27 cellular contexts compared by ENCODE assay signal in genomic region chr7:151597541-151597940, GRCh38.
A peak's percentile ranks its signal among the peaks of the same experiment; 100 is the strongest.
DNase-seq lines count a peak whose midpoint lies in the region; TF ChIP-seq lines count a peak whose summit lies in the region.
"Had no signal": no experiment of that assay in that cellular context is flagged by ENCODE, and none has a peak within 500 bp of the region (broad histone marks: within the 10 kb centered on the region; RNA-seq: fewer than 3 reads in every experiment).

No MANE protein-coding gene starts in this region.

- H3K18ac ChIP-seq in mesendoderm (ENCODE audit: low read length), result no peak overlapping the region

- TF ChIP-seq EP300 in esophagus muscularis mucosa (IDR thresholded peaks at IDR 0.05), result no peak

- intact Hi-C loops in PC-9 (cut with micrococcal nuclease; ENCODE audit: unreplicated experiment) (no loop called here), esophagus muscularis mucosa (cut with DNase I) (loop anchor here (10.0 kb wide), 1 partner anchor 157 kb away; no protein-coding TSS in a partner anchor)

- H3K4ac ChIP-seq in mesendoderm (ENCODE audit: low read depth, low read length), result no peak overlapping the region

- H3K36me3 ChIP-seq in GM23248 (ENCODE audit: low read depth) (no peaks in the 10 kb centered on the region), PC-9 (ENCODE audit: low read depth) (no peaks in the 10 kb centered on the region), esophagus muscularis mucosa (peaks cover 0 to 13% (median 9%) of the 10 kb centered on the region in 4 donors), skeletal muscle satellite cell (ENCODE audit: insufficient read depth, low read length) (peaks cover 3% of the 10 kb centered on the region), mesendoderm (ENCODE audit: control insufficient read depth, insufficient read depth, low read length) (no peaks in the 10 kb centered on the region)
- H3K36me3 ChIP-seq: HAP-1 had no signal

- no peak overlapping the region for H2BK120ac ChIP-seq in mesendoderm (ENCODE audit: low read depth, low read length)

- no peak overlapping the region for H4K5ac ChIP-seq in mesendoderm (ENCODE audit: low read length)

- POLR2A ChIA-PET in PC-9 (lab: Charles Lee; ENCODE audit: unreplicated experiment), result interaction anchor here (0.8 kb wide), 1 partner anchor 35 kb away, joined by 6 read pairs; no protein-coding TSS in a partner anchor

- no TSS peak for BruUV-seq in PC-9 (replicated peaks; lab: Mats Ljungman, UMichigan)

- DNase-seq in GM23248 (no peak), PC-9 (no peak), esophagus muscularis mucosa (ENCODE audit: extremely low spot score) (no peak), mesendoderm (no peak), type B pancreatic cell (ENCODE audit: extremely low spot score, unreplicated experiment) (no peak), ureter (ENCODE audit: low spot score) (no peak)
- DNase-seq: activated CD4-positive, alpha-beta memory T cell treated with anti-CD3 and anti-CD28 coated beads, Interleukin-2, amount 10 ng/mL, durations not matched to agents 7 days and 5 days; activated naive CD8-positive, alpha-beta T cell treated with anti-CD3 and anti-CD28 coated beads for 36 hours; aorta; central memory CD4-positive, alpha-beta T cell; hippocampal formation; left lung; midbrain; naive thymus-derived CD8-positive, alpha-beta T cell; NCI-H1092; NCI-H187 treated with DMSO at 0.1 percent for 48 hours; NCI-H2171 treated with DMSO at 0.1 percent for 48 hours; NCI-H524; nucleus accumbens; Peyer's patch had no signal

- H3K56ac ChIP-seq in mesendoderm (ENCODE audit: low read length), result no peak overlapping the region

- H3K27me3 Mint-ChIP-seq in type B pancreatic cell, result no peaks in the 10 kb centered on the region
- H3K27me3 Mint-ChIP-seq: activated CD4-positive, alpha-beta memory T cell treated with anti-CD3 and anti-CD28 coated beads, Interleukin-2, amount 10 ng/mL, durations not matched to agents 7 days and 5 days; activated naive CD8-positive, alpha-beta T cell treated with anti-CD3 and anti-CD28 coated beads for 36 hours; dendritic cell treated with granulocyte-macrophage colony-stimulating factor and Interleukin-4, amounts not matched to agents 40 ng/mL and 50 ng/mL, for 4 days; IgD-negative memory B cell; naive thymus-derived CD8-positive, alpha-beta T cell had no signal

- no peak overlapping the region for H2AK5ac ChIP-seq in mesendoderm (ENCODE audit: low read length)

- H3K23ac ChIP-seq in mesendoderm (ENCODE audit: low read length), result no peak overlapping the region

- WGBS in GM23248 (ENCODE audit: low coverage in 1 of 2, low lambda C conversion rate in 2 of 2, missing lambda C conversion rate in 2 of 2), 2 experiments, result 98 to 100% methylated on average over 2 of the region's 2 CpGs
- 97% methylated on average over 2 of the region's 2 CpGs for WGBS in esophagus muscularis mucosa
- WGBS in mesendoderm (ENCODE audit: extremely low coverage, insufficient coverage, low lambda C conversion rate), result no CpG with 5 or more reads among the region's 2 CpGs

- H2BK5ac ChIP-seq in mesendoderm (ENCODE audit: low read length), result no peak overlapping the region

- H3K79me2 ChIP-seq in GM23248 (ENCODE audit: insufficient read depth) (peaks cover 58% of the 10 kb centered on the region), PC-9 (ENCODE audit: low read depth) (peaks cover 60% of the 10 kb centered on the region), mesendoderm (ENCODE audit: control insufficient read depth, insufficient read depth, low read length) (no peaks in the 10 kb centered on the region)

- H3K27me3 ChIP-seq in GM23248 (replicated peaks; ENCODE audit: insufficient read depth), result no peaks in the 10 kb centered on the region
- no peaks in the 10 kb centered on the region for H3K27me3 ChIP-seq in PC-9 (ENCODE audit: insufficient read depth, low read depth)
- no peaks in the 10 kb centered on the region for H3K27me3 ChIP-seq in esophagus muscularis mucosa
- H3K27me3 ChIP-seq in skeletal muscle satellite cell (ENCODE audit: control insufficient read depth, insufficient read depth, low read length), result no peaks in the 10 kb centered on the region
- no peaks in the 10 kb centered on the region for H3K27me3 ChIP-seq in mesendoderm (ENCODE audit: insufficient read depth, low read length, poor library complexity)
- H3K27me3 ChIP-seq: left lung, Peyer's patch, tibial nerve had no signal

- no peaks in the 10 kb centered on the region for H4K20me1 ChIP-seq in GM23248 (ENCODE audit: insufficient read depth)
- H4K20me1 ChIP-seq in PC-9 (ENCODE audit: insufficient read depth), result no peaks in the 10 kb centered on the region

- no peak overlapping the region for H3K27ac Mint-ChIP-seq in type B pancreatic cell
- H3K27ac Mint-ChIP-seq: activated CD4-positive, alpha-beta memory T cell treated with anti-CD3 and anti-CD28 coated beads, Interleukin-2, amount 10 ng/mL, durations not matched to agents 7 days and 5 days; activated naive CD8-positive, alpha-beta T cell treated with anti-CD3 and anti-CD28 coated beads for 36 hours; activated T-helper 2 cell treated with anti-CD3 and anti-CD28 coated beads, Interferon-gamma antibody, Interleukin-2, Interleukin-4, amounts not matched to agents 10 μg/mL and 5 μg/mL and 100 μg/mL, durations not matched to agents 14 hours and 24 hours and 36 hours; dendritic cell treated with granulocyte-macrophage colony-stimulating factor and Interleukin-4, amounts not matched to agents 40 ng/mL and 50 ng/mL, for 4 days; naive thymus-derived CD8-positive, alpha-beta T cell had no signal

- H3K27ac ChIP-seq in GM23248, result peak overlapping the region; percentile 79
- H3K27ac ChIP-seq in PC-9, result peak overlapping the region; percentile 76
- peak overlapping the region; percentile 74 to 91 (median 88) for H3K27ac ChIP-seq in esophagus muscularis mucosa (replicated peaks in 1 of 4)
- no peak overlapping the region for H3K27ac ChIP-seq in mesendoderm (ENCODE audit: low read depth, low read length)
- H3K27ac ChIP-seq: left lung, skin epidermis, tibial nerve had no signal

- in situ Hi-C loops in GM23248 (cut with MboI), result no loop called here

- H3K9ac ChIP-seq in GM23248, result no peak overlapping the region
- H3K9ac ChIP-seq in skeletal muscle satellite cell (ENCODE audit: low read depth, low read length), result peak overlapping the region; percentile 25
- H3K9ac ChIP-seq in mesendoderm (ENCODE audit: low read length), result no peak overlapping the region

- no peak overlapping the region for H4K8ac ChIP-seq in mesendoderm (ENCODE audit: low read depth, low read length)

- H3F3A ChIP-seq in GM23248 (ENCODE audit: insufficient read depth) (peaks cover 42% of the 10 kb centered on the region), PC-9 (ENCODE audit: insufficient read depth, low read depth) (peaks cover 81% of the 10 kb centered on the region)

- H3K4me1 Mint-ChIP-seq in type B pancreatic cell (ENCODE audit: unreplicated experiment), result peaks cover 16% of the 10 kb centered on the region
- H3K4me1 Mint-ChIP-seq: activated CD4-positive, alpha-beta memory T cell treated with anti-CD3 and anti-CD28 coated beads, Interleukin-2, amount 10 ng/mL, durations not matched to agents 7 days and 5 days had no signal

- H3K9me3 ChIP-seq in GM23248 (ENCODE audit: low read depth) (no peaks in the 10 kb centered on the region), PC-9 (ENCODE audit: insufficient read depth, low read depth) (no peaks in the 10 kb centered on the region), esophagus muscularis mucosa (no peaks in the 10 kb centered on the region), skeletal muscle satellite cell (replicated peaks; ENCODE audit: low read length) (no peaks in the 10 kb centered on the region)
- H3K9me3 ChIP-seq: HAP-1, left lung, Peyer's patch, tibial nerve had no signal

- no peak overlapping the region for H3K4me3 ChIP-seq in GM23248
- no peak overlapping the region for H3K4me3 ChIP-seq in PC-9
- H3K4me3 ChIP-seq in esophagus muscularis mucosa, result no peak overlapping the region
- H3K4me3 ChIP-seq in skeletal muscle satellite cell (ENCODE audit: low read length), result peak overlapping the region; percentile 2
- no peak overlapping the region for H3K4me3 ChIP-seq in mesendoderm (ENCODE audit: low read length)
- H3K4me3 ChIP-seq: HAP-1, left lung, Peyer's patch, skin epidermis, tibial nerve had no signal

- CTCF ChIA-PET in PC-9 (lab: Charles Lee), result no interaction called here

- no peak overlapping the region for H2BK15ac ChIP-seq in mesendoderm (replicated peaks; ENCODE audit: low read depth)

- no peak overlapping the region for H2AFZ ChIP-seq in GM23248
- no peak overlapping the region for H2AFZ ChIP-seq in PC-9

- H3K9me2 ChIP-seq in GM23248 (ENCODE audit: insufficient read depth), result no peaks in the 10 kb centered on the region
- H3K9me2 ChIP-seq in PC-9 (ENCODE audit: insufficient read depth), result no peaks in the 10 kb centered on the region

- H3K36me3 Mint-ChIP-seq in type B pancreatic cell, result no peaks in the 10 kb centered on the region

- no peaks in the 10 kb centered on the region for H3K79me1 ChIP-seq in mesendoderm (ENCODE audit: low read length)

- TF ChIP-seq POLR2A in esophagus muscularis mucosa (IDR thresholded peaks at IDR 0.05; ENCODE audit: low read depth), result no peak

- H3K9me3 Mint-ChIP-seq in type B pancreatic cell, result no peaks in the 10 kb centered on the region
- H3K9me3 Mint-ChIP-seq: activated CD4-positive, alpha-beta memory T cell treated with anti-CD3 and anti-CD28 coated beads, Interleukin-2, amount 10 ng/mL, durations not matched to agents 7 days and 5 days; activated naive CD8-positive, alpha-beta T cell treated with anti-CD3 and anti-CD28 coated beads for 36 hours; activated T-helper 2 cell treated with anti-CD3 and anti-CD28 coated beads, Interferon-gamma antibody, Interleukin-2, Interleukin-4, amounts not matched to agents 10 μg/mL and 5 μg/mL and 100 μg/mL, durations not matched to agents 14 hours and 24 hours and 36 hours; dendritic cell treated with granulocyte-macrophage colony-stimulating factor and Interleukin-4, amounts not matched to agents 40 ng/mL and 50 ng/mL, for 4 days; IgD-negative memory B cell; naive thymus-derived CD8-positive, alpha-beta T cell had no signal

- TF ChIP-seq CTCF in PC-9 (conservative IDR thresholded peaks at IDR 0.05) (no peak), esophagus muscularis mucosa (IDR thresholded peaks at IDR 0.05) (no peak), type B pancreatic cell (conservative IDR thresholded peaks at IDR 0.05) (no peak)

- H3K4me1 ChIP-seq in GM23248 (ENCODE audit: insufficient read depth) (peaks cover 51% of the 10 kb centered on the region), PC-9 (replicated peaks; ENCODE audit: insufficient read depth) (peaks cover 83% of the 10 kb centered on the region), esophagus muscularis mucosa (peaks cover 21 to 83% (median 70%) of the 10 kb centered on the region in 4 donors), skeletal muscle satellite cell (ENCODE audit: control insufficient read depth, insufficient read depth, low read length) (peaks cover 49% of the 10 kb centered on the region), mesendoderm (ENCODE audit: control insufficient read depth, low read depth, low read length) (no peaks in the 10 kb centered on the region)
- H3K4me1 ChIP-seq: HAP-1 had no signal

- H3K4me2 ChIP-seq in GM23248 (ENCODE audit: unreplicated experiment) (peak overlapping the region; percentile 30), PC-9 (peak overlapping the region; percentile 71; the same call in 1 of the 2 replicates), skeletal muscle satellite cell (ENCODE audit: low read length) (peak overlapping the region; percentile 11), mesendoderm (ENCODE audit: low read length) (no peak overlapping the region)

- no peak overlapping the region for H3K4me3 Mint-ChIP-seq in type B pancreatic cell
- H3K4me3 Mint-ChIP-seq: activated CD4-positive, alpha-beta memory T cell treated with anti-CD3 and anti-CD28 coated beads, Interleukin-2, amount 10 ng/mL, durations not matched to agents 7 days and 5 days; activated naive CD8-positive, alpha-beta T cell treated with anti-CD3 and anti-CD28 coated beads for 36 hours; dendritic cell treated with granulocyte-macrophage colony-stimulating factor and Interleukin-4, amounts not matched to agents 40 ng/mL and 50 ng/mL, for 4 days; IgD-negative memory B cell; naive thymus-derived CD8-positive, alpha-beta T cell had no signal
